In genomic region chr18:59906203-59906602, GRCh38 we compare ENCODE assay signal across 16 cellular contexts. TPM values are rescaled to one million over a fixed set of nuclear protein-coding genes. Genes with fewer than 3 reads are reported as not detected.
A peak's percentile ranks its signal among the peaks of the same experiment; 100 is the strongest.
DNase-seq lines count a peak whose midpoint lies in the region; ATAC-seq, FAIRE-seq and TF ChIP-seq lines count a peak whose summit lies in the region.
"Had no signal": no experiment of that assay in that cellular context is flagged by ENCODE, and none has a peak within 500 bp of the region (broad histone marks: within the 10 kb centered on the region; RNA-seq: fewer than 3 reads in every experiment).

No MANE protein-coding gene starts in this region.

- TF ChIP-seq POLR2A in K562 (conservative IDR thresholded peaks at IDR 0.05), result no peak

- TF ChIP-seq CTCF in CD14-positive monocyte (IDR thresholded peaks at IDR 0.05) (no peak), DOHH2 (IDR thresholded peaks at IDR 0.05; ENCODE audit: low read depth, low read length, poor library complexity, severe bottlenecking) (no peak), K562 (IDR thresholded peaks at IDR 0.05 in 2 of 3, conservative IDR thresholded peaks at IDR 0.05 in 1 of 3; ENCODE audit: insufficient read depth in 2 of 3, low read depth in 1 of 3, low read length in 3 of 3) (no peak)

- CTCF ChIA-PET in K562 (lab: Yijun Ruan, JAX; ENCODE audit: low intra/inter-chr PET ratio), result no interaction called here

- peaks cover 50% of the 10 kb centered on the region for H3F3A ChIP-seq in DOHH2 (ENCODE audit: control insufficient read depth, insufficient read depth)

- H3K27ac Mint-ChIP-seq in CD14-positive monocyte, result peak overlapping the region in 5 of 7 donors; percentile 15 to 99 (median 78)
- H3K27ac Mint-ChIP-seq: dendritic cell treated with granulocyte-macrophage colony-stimulating factor and Interleukin-4, amounts not matched to agents 40 ng/mL and 50 ng/mL, for 4 days had no signal

- 23% methylated on average over 3 of the region's 3 CpGs for WGBS in K562 (ENCODE audit: insufficient coverage, low coverage, missing lambda C conversion rate)

- H3K4me1 ChIP-seq in DOHH2 (ENCODE audit: control insufficient read depth, low read length), result peaks cover 74% of the 10 kb centered on the region
- H3K4me1 ChIP-seq in K562 (replicated peaks in 1 of 2; ENCODE audit: control insufficient read depth in 2 of 2, insufficient read depth in 2 of 2, low read length in 2 of 2), result peaks cover 0 to 12% of the 10 kb centered on the region in 2 experiments; a peak in 4 of 5 replicates
- peaks cover 5% of the 10 kb centered on the region for H3K4me1 ChIP-seq in SJCRH30
- H3K4me1 ChIP-seq: pancreas had no signal

- ATAC-seq in K562, result no peak
- no peak for ATAC-seq in HG02973 (IDR thresholded peaks at IDR 0.05; ENCODE audit: unreplicated experiment)
- ATAC-seq: pancreas; stimulated activated effector memory CD8-positive, alpha-beta T cell treated with anti-CD3 and anti-CD28 coated beads, Interleukin-12 subunit alpha, Interleukin-12 subunit beta, amount 100 ng/mL, for 72 hours had no signal

- peaks cover 0 to 2% (median 2%) of the 10 kb centered on the region in 3 donors for H3K27me3 Mint-ChIP-seq in CD14-positive monocyte (ENCODE audit: low read depth in 3 of 3)
- H3K27me3 Mint-ChIP-seq: dendritic cell treated with granulocyte-macrophage colony-stimulating factor and Interleukin-4, amounts not matched to agents 40 ng/mL and 50 ng/mL, for 4 days had no signal

- H3K27me3 ChIP-seq in DOHH2 (ENCODE audit: control insufficient read depth, low read length), result no peaks in the 10 kb centered on the region
- no peaks in the 10 kb centered on the region for H3K27me3 ChIP-seq in K562 (ENCODE audit: control insufficient read depth in 2 of 2, insufficient read depth in 2 of 2, low read length in 2 of 2)
- no peaks in the 10 kb centered on the region for H3K27me3 ChIP-seq in SJCRH30
- H3K27me3 ChIP-seq: Peyer's patch had no signal

- POLR2A ChIA-PET in K562 (lab: Yijun Ruan, JAX), result no interaction called here

- no peaks in the 10 kb centered on the region for H3K9me3 Mint-ChIP-seq in CD14-positive monocyte
- H3K9me3 Mint-ChIP-seq: dendritic cell treated with granulocyte-macrophage colony-stimulating factor and Interleukin-4, amounts not matched to agents 40 ng/mL and 50 ng/mL, for 4 days; stimulated activated effector memory CD8-positive, alpha-beta T cell treated with anti-CD3 and anti-CD28 coated beads, Interleukin-12 subunit alpha, Interleukin-12 subunit beta, amount 100 ng/mL, for 72 hours had no signal

- no TSS peak for BruUV-seq in K562 (replicated peaks; lab: Mats Ljungman, UMichigan)

- TF ChIP-seq RAD21 in K562 (CRISPR knock-in tag; conservative IDR thresholded peaks at IDR 0.05 in 1 of 2, IDR thresholded peaks at IDR 0.05 in 1 of 2), result no peak

- in situ Hi-C loops in K562 (cut with MboI), result no loop called here

- peaks cover 43% of the 10 kb centered on the region for H3K36me3 ChIP-seq in DOHH2 (ENCODE audit: control insufficient read depth, low read length)
- H3K36me3 ChIP-seq in K562 (ENCODE audit: control insufficient read depth, insufficient read depth, low read length), result peaks cover 18% of the 10 kb centered on the region
- no peaks in the 10 kb centered on the region; the same call in 1 of the 2 replicates for H3K36me3 ChIP-seq in SJCRH30
- H3K36me3 ChIP-seq: esophagus squamous epithelium, pancreas, Peyer's patch had no signal

- H3K4me3 Mint-ChIP-seq in CD14-positive monocyte, result peak overlapping the region in 1 of 2 donors; percentile 11
- H3K4me3 Mint-ChIP-seq: dendritic cell treated with granulocyte-macrophage colony-stimulating factor and Interleukin-4, amounts not matched to agents 40 ng/mL and 50 ng/mL, for 4 days had no signal

- H3K4me2 ChIP-seq in DOHH2 (ENCODE audit: low read length) (peak overlapping the region; percentile 72), K562 (ENCODE audit: insufficient read depth, low read length) (no peak overlapping the region)
- H3K4me2 ChIP-seq: hepatocyte had no signal

- intact Hi-C loops in CD14-positive monocyte (cut with micrococcal nuclease), result no loop called here
- intact Hi-C loops in K562 (cut with micrococcal nuclease), result no loop called here

- H3K36me3 Mint-ChIP-seq in CD14-positive monocyte, result peaks cover 11 to 15% of the 10 kb centered on the region in 2 donors

- H4K20me1 ChIP-seq in DOHH2 (ENCODE audit: control insufficient read depth, insufficient read depth, low read depth, low read length) (peaks cover 19% of the 10 kb centered on the region), K562 (replicated peaks; ENCODE audit: control insufficient read depth, insufficient read depth, low read length) (0 out of 2 replicates have a peak, but pooled peaks cover 6% of the 10 kb centered on the region)

- DNase-seq in CD14-positive monocyte (ENCODE audit: low spot score) (no peak), NCI-H69 (lab: John Stamatoyannopoulos, UW) (peak; percentile 37), K562 (ENCODE audit: extremely low read depth in 1 of 4, low spot score in 3 of 4) (no peak), SJCRH30 (no peak), midbrain (lab: John Stamatoyannopoulos, UW) (no peak)
- DNase-seq: activated effector memory CD4-positive, alpha-beta T cell treated with Interleukin-2 at 50 U/mL for 16 hours; esophagus squamous epithelium; NCI-H2029; NCI-H526; pancreas; Peyer's patch had no signal

- peak overlapping the region; percentile 52; the same call in 1 of the 2 replicates for H3K4me3 ChIP-seq in DOHH2 (ENCODE audit: low read length)
- H3K4me3 ChIP-seq in K562, result no peak overlapping the region
- H3K4me3 ChIP-seq in SJCRH30, result no peak overlapping the region
- H3K4me3 ChIP-seq: esophagus squamous epithelium, hepatocyte, pancreas, Peyer's patch had no signal

- H2AFZ ChIP-seq in K562 (ENCODE audit: low read depth, low read length), result no peak overlapping the region
- H2AFZ ChIP-seq: hepatocyte had no signal

- no peak overlapping the region for H3K9ac ChIP-seq in K562 (ENCODE audit: insufficient read depth in 1 of 2, low read depth in 2 of 2, low read length in 2 of 2)

- no peaks in the 10 kb centered on the region for H3K9me2 ChIP-seq in DOHH2 (replicated peaks; ENCODE audit: control insufficient read depth, low read length)

- no peaks in the 10 kb centered on the region for H3K9me1 ChIP-seq in K562 (ENCODE audit: control insufficient read depth, insufficient read depth, low read length)

- no peak for FAIRE-seq in K562 (lab: Jason Lieb, UNC)
- FAIRE-seq: pancreas had no signal

- no peak for TF ChIP-seq EP300 in K562 (IDR thresholded peaks at IDR 0.05; ENCODE audit: low read length)

- H3K27ac ChIP-seq in DOHH2 (ENCODE audit: low read depth, low read length), result no peak overlapping the region
- H3K27ac ChIP-seq in K562 (ENCODE audit: extremely low read depth, low read depth, low read length), result no peak overlapping the region
- no peak overlapping the region for H3K27ac ChIP-seq in SJCRH30
- H3K27ac ChIP-seq: esophagus squamous epithelium, hepatocyte, pancreas had no signal

- peaks cover 72% of the 10 kb centered on the region for H3K4me1 Mint-ChIP-seq in CD14-positive monocyte

- H3K9me3 ChIP-seq in DOHH2 (ENCODE audit: control insufficient read depth, insufficient read depth, low read length), result no peaks in the 10 kb centered on the region
- H3K9me3 ChIP-seq in K562 (replicated peaks; ENCODE audit: control insufficient read depth, insufficient read depth, low read depth, low read length), result no peaks in the 10 kb centered on the region
- H3K9me3 ChIP-seq in SJCRH30 (replicated peaks), result no peaks in the 10 kb centered on the region
- H3K9me3 ChIP-seq: esophagus squamous epithelium, pancreas, Peyer's patch had no signal

- H3K79me2 ChIP-seq in DOHH2 (ENCODE audit: control insufficient read depth, low read length) (peaks cover 35% of the 10 kb centered on the region), K562 (ENCODE audit: control insufficient read depth, insufficient read depth, low read length) (peaks cover 23% of the 10 kb centered on the region)
- H3K79me2 ChIP-seq: hepatocyte had no signal

TF ChIP-seq in K562, 482 proteins besides CTCF, POLR2A, EP300 and RAD21:
- TF ChIP-seq ZBTB33 (CRISPR knock-in tag; IDR thresholded peaks at IDR 0.05) (no peak), NR2C2 (CRISPR knock-in tag; IDR thresholded peaks at IDR 0.05) (no peak), NR2C2 (tag; IDR thresholded peaks at IDR 0.05) (0 out of 2 replicates have a peak, but pooled peaks have one; percentile 8)

RNA-seq across cellular contexts. Expression of gene PMAIP1, which starts 6.4 kb away (rescaled TPM):
- polyA plus RNA-seq in CD14-positive monocyte, result 10 to 100 TPM; 55.7 to 56.6 TPM
- 4.4 and 9.5 TPM in 2 replicates for total RNA-seq in K562 (2011; cell fraction: chromatin; rRNA removed; ENCODE audit: low replicate concordance)
- 6.2 and 8.5 TPM in 2 replicates for total RNA-seq in K562 (2011; cell fraction: nucleolus; rRNA removed)
- total RNA-seq in K562 (2011; cell fraction: nucleoplasm; rRNA removed), result 5.6 and 6.1 TPM in 2 replicates
- 14.0 and 16.5 TPM in 2 replicates for total RNA-seq in K562 (2014; rRNA removed)
- total RNA-seq in K562 (2014; rRNA removed; fragmentation: Illumina TruSeq; extraction: Trizol), result 16.4 and 19.7 TPM in 2 replicates
- 8.0 and 8.1 TPM in 2 replicates for total RNA-seq in K562 (2015; rRNA removed; fragmentation: Illumina TruSeq; extraction: Trizol)
- total RNA-seq in K562 (2021), result 17.3 and 17.6 TPM in 2 replicates
- 14.9 and 15.2 TPM in 2 replicates for polyA plus RNA-seq in K562 (2011; rRNA removed)
- 9.2 and 10.1 TPM in 2 replicates for polyA plus RNA-seq in K562 (2011; cell fraction: cytosol; rRNA removed)
- 4.7 and 6.4 TPM in 2 replicates for polyA plus RNA-seq in K562 (2011; cell fraction: nucleus; rRNA removed)
- polyA plus RNA-seq in K562 (2012), result 9.7 and 20.8 TPM in 2 replicates
- polyA plus RNA-seq in K562 (2014; fragmentation: Illumina TruSeq; extraction: Trizol), result 14.0 and 15.4 TPM in 2 replicates
- polyA plus RNA-seq in K562 (2014; fragmentation: Nextera tagmentation; extraction: Ambion mirVana), result 10 to 100 TPM; 10.0 to 14.9 TPM
- 21.6 and 22.9 TPM in 2 replicates for polyA plus RNA-seq in K562 (2014; rRNA removed)
- 7.0 and 9.9 TPM in 2 replicates for polyA minus RNA-seq in K562 (2011; rRNA and poly(A)+ RNA removed)
- polyA minus RNA-seq in K562 (2011; cell fraction: cytosol; rRNA and poly(A)+ RNA removed), result 6.8 and 8.2 TPM in 2 replicates
- polyA minus RNA-seq in K562 (2011; cell fraction: nucleus; rRNA and poly(A)+ RNA removed), result 6.9 and 18.1 TPM in 2 replicates
- 10.6 and 15.7 TPM in 2 replicates for total RNA-seq in SJCRH30 (2014; rRNA removed; shearing (Covaris generic))
